Comparison of ENCODE assay signal across 8 cellular contexts in the genomic region with DNA sequence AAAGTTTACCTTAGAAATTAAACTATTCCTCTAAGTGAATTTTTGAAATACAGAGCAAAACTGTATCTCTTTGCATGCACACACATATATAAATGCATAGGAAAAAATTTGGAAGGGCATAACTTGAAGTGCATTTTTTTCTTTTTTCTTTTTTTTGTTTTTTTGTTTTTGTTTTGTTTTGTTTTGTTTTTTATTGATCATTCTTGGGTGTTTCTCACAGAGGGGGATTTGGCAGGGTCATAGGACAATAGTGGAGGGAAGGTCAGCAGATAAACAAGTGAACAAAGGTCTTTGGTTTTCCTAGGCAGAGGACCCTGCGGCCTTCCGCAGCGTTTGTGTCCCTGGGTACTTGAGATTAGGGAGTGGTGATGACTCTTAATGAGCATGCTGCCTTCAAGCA. TPM values are rescaled to one million over a fixed set of nuclear protein-coding genes. Genes with fewer than 3 reads are reported as not detected.
DNase-seq lines count a peak whose midpoint lies in the region; ATAC-seq, FAIRE-seq and TF ChIP-seq lines count a peak whose summit lies in the region.
"Not testable (repeated sequence)": the region's sequence is repeated elsewhere in the genome, so short reads cannot be mapped to it uniquely, and the experiment has no call there.

No MANE protein-coding gene starts in this region.

- in situ Hi-C loops in K562 (cut with MboI), result not testable (repeated sequence)

- not testable (repeated sequence) for H3K9ac ChIP-seq in Karpas-422 (ENCODE audit: low read length); K562 (ENCODE audit: insufficient read depth in 1 of 2, low read depth in 2 of 2, low read length in 2 of 2)

- H3K27ac Mint-ChIP-seq in immature natural killer cell, result peak overlapping the region in 5 of 6 donors; percentile 26 to 75 (median 31)
- H3K27ac Mint-ChIP-seq in natural killer cell, result peak overlapping the region in 1 of 2 donors; percentile 56
- H3K27ac Mint-ChIP-seq in neural crest cell (ENCODE audit: unreplicated experiment), result peak overlapping the region; percentile 65
- peak overlapping the region; percentile 91 for H3K27ac Mint-ChIP-seq in stimulated activated memory B cell treated with anti-CD40 and anti-IgM and Interleukin-4, amounts not matched to agents 10 μg/mL and 1 μg/mL and 100 μg/mL, for 72 hours
- peak overlapping the region; percentile 2 for H3K27ac Mint-ChIP-seq in type B pancreatic cell

- not testable (repeated sequence) for H3K9me3 Mint-ChIP-seq in immature natural killer cell; natural killer cell; neural crest cell; stimulated activated memory B cell treated with anti-CD40 and anti-IgM and Interleukin-4, amounts not matched to agents 10 μg/mL and 1 μg/mL and 100 μg/mL, for 72 hours; type B pancreatic cell

- H3K4me1 ChIP-seq in Karpas-422 (ENCODE audit: low read length) (peaks cover 14% of the 10 kb centered on the region), K562 (replicated peaks in 1 of 2; ENCODE audit: control insufficient read depth in 2 of 2, insufficient read depth in 2 of 2, low read length in 2 of 2) (peaks cover 18 to 21% of the 10 kb centered on the region in 2 experiments; a peak in 4 of 5 replicates)

- not testable (repeated sequence) for TF ChIP-seq CTCF in K562 (IDR thresholded peaks at IDR 0.05 in 2 of 3, conservative IDR thresholded peaks at IDR 0.05 in 1 of 3; ENCODE audit: insufficient read depth in 2 of 3, low read depth in 1 of 3, low read length in 3 of 3); natural killer cell (IDR thresholded peaks at IDR 0.05); neural crest cell (conservative IDR thresholded peaks at IDR 0.05); type B pancreatic cell (conservative IDR thresholded peaks at IDR 0.05)

- H3K4me1 Mint-ChIP-seq in immature natural killer cell (peaks cover 32 to 36% of the 10 kb centered on the region in 2 donors), natural killer cell (peaks cover 20 to 31% of the 10 kb centered on the region in 2 donors), neural crest cell (peaks cover 24% of the 10 kb centered on the region)
- peaks cover 25% of the 10 kb centered on the region for H3K4me1 Mint-ChIP-seq in stimulated activated memory B cell treated with anti-CD40 and anti-IgM and Interleukin-4, amounts not matched to agents 10 μg/mL and 1 μg/mL and 100 μg/mL, for 72 hours
- not testable (repeated sequence) for H3K4me1 Mint-ChIP-seq in type B pancreatic cell (ENCODE audit: unreplicated experiment)

- CTCF ChIA-PET in K562 (lab: Yijun Ruan, JAX; ENCODE audit: low intra/inter-chr PET ratio), result not testable (repeated sequence)

- H3K27me3 ChIP-seq in Karpas-422 (ENCODE audit: low read length); K562 (ENCODE audit: control insufficient read depth in 2 of 2, insufficient read depth in 2 of 2, low read length in 2 of 2): not testable (repeated sequence)

- H4K20me1 ChIP-seq in Karpas-422 (ENCODE audit: insufficient read depth, low read depth, low read length); K562 (replicated peaks; ENCODE audit: control insufficient read depth, insufficient read depth, low read length): not testable (repeated sequence)

- H3K36me3 Mint-ChIP-seq in immature natural killer cell; natural killer cell; neural crest cell (ENCODE audit: low read depth); stimulated activated memory B cell treated with anti-CD40 and anti-IgM and Interleukin-4, amounts not matched to agents 10 μg/mL and 1 μg/mL and 100 μg/mL, for 72 hours; type B pancreatic cell: not testable (repeated sequence)

- ATAC-seq in K562; natural killer cell; stimulated activated memory B cell treated with anti-CD40 and anti-IgM and Interleukin-4, amounts not matched to agents 10 μg/mL and 1 μg/mL and 100 μg/mL, for 72 hours: not testable (repeated sequence)

- H2AFZ ChIP-seq in Karpas-422 (ENCODE audit: low read length), result not testable (repeated sequence)
- H2AFZ ChIP-seq in K562 (ENCODE audit: low read depth, low read length), result peak overlapping the region; percentile 25; the same call in 1 of the 2 replicates

- POLR2A ChIA-PET in K562 (lab: Yijun Ruan, JAX), result interaction anchor here (0.7 to 1.1 kb wide), 2 partner anchors 10 to 53 kb away, joined by 3 read pairs; no protein-coding TSS in a partner anchor

- H3K79me2 ChIP-seq in Karpas-422 (ENCODE audit: low read length), result not testable (repeated sequence)
- H3K79me2 ChIP-seq in K562 (ENCODE audit: control insufficient read depth, insufficient read depth, low read length), result peaks cover 14% of the 10 kb centered on the region

- not testable (repeated sequence) for TF ChIP-seq RAD21 in K562 (CRISPR knock-in tag; conservative IDR thresholded peaks at IDR 0.05 in 1 of 2, IDR thresholded peaks at IDR 0.05 in 1 of 2)

- not testable (repeated sequence) for H3K27ac ChIP-seq in Karpas-422 (ENCODE audit: low read length)
- H3K27ac ChIP-seq in K562 (ENCODE audit: extremely low read depth, low read depth, low read length) (peak overlapping the region; percentile 29; the same call in 1 of the 3 replicates), epithelial cell of prostate (peak overlapping the region; percentile 35)

- H3K9me2 ChIP-seq in Karpas-422 (replicated peaks; ENCODE audit: insufficient read depth, low read length), result not testable (repeated sequence)

- H3K36me3 ChIP-seq in Karpas-422 (ENCODE audit: insufficient read depth, low read length); K562 (ENCODE audit: control insufficient read depth, insufficient read depth, low read length): not testable (repeated sequence)

- intact Hi-C loops in K562 (cut with micrococcal nuclease); natural killer cell (cut with micrococcal nuclease): not testable (repeated sequence)

- H3K4me3 Mint-ChIP-seq in immature natural killer cell; stimulated activated memory B cell treated with anti-CD40 and anti-IgM and Interleukin-4, amounts not matched to agents 10 μg/mL and 1 μg/mL and 100 μg/mL, for 72 hours; type B pancreatic cell: not testable (repeated sequence)
- H3K4me3 Mint-ChIP-seq in natural killer cell (peak overlapping the region; percentile 29), neural crest cell (peak overlapping the region; percentile 80)

- H3K9me1 ChIP-seq in K562 (ENCODE audit: control insufficient read depth, insufficient read depth, low read length), result not testable (repeated sequence)

- peaks cover 8 to 20% (median 9%) of the 10 kb centered on the region in 3 donors for H3K27me3 Mint-ChIP-seq in immature natural killer cell (ENCODE audit: low read depth in 3 of 3)
- not testable (repeated sequence) for H3K27me3 Mint-ChIP-seq in natural killer cell (ENCODE audit: low read depth in 2 of 2); neural crest cell (ENCODE audit: low read depth); stimulated activated memory B cell treated with anti-CD40 and anti-IgM and Interleukin-4, amounts not matched to agents 10 μg/mL and 1 μg/mL and 100 μg/mL, for 72 hours; type B pancreatic cell

- not testable (repeated sequence) for TF ChIP-seq EP300 in K562 (IDR thresholded peaks at IDR 0.05; ENCODE audit: low read length)

- H3K4me2 ChIP-seq in Karpas-422 (ENCODE audit: low read depth, low read length, poor library complexity, severe bottlenecking); K562 (ENCODE audit: insufficient read depth, low read length): not testable (repeated sequence)

- not testable (repeated sequence) for BruUV-seq in K562 (replicated peaks; lab: Mats Ljungman, UMichigan)

- H3K9me3 ChIP-seq in Karpas-422 (ENCODE audit: low read length); K562 (replicated peaks; ENCODE audit: control insufficient read depth, insufficient read depth, low read depth, low read length): not testable (repeated sequence)

- not testable (repeated sequence) for TF ChIP-seq POLR2A in K562 (conservative IDR thresholded peaks at IDR 0.05)

- WGBS in K562 (ENCODE audit: insufficient coverage, low coverage, missing lambda C conversion rate), result 0% methylated on average over 3 of the region's 3 CpGs

- H3K4me3 ChIP-seq in Karpas-422 (ENCODE audit: low read length); K562: not testable (repeated sequence)

- not testable (repeated sequence) for FAIRE-seq in K562 (lab: Jason Lieb, UNC)

- peak; percentile 7 for DNase-seq in Karpas-422
- DNase-seq in K562 (ENCODE audit: extremely low read depth in 1 of 4, low spot score in 3 of 4); epithelial cell of prostate (ENCODE audit: low read depth, low spot score); immature natural killer cell; natural killer cell; neural crest cell (ENCODE audit: low read depth, low spot score); type B pancreatic cell (ENCODE audit: extremely low spot score, unreplicated experiment): not testable (repeated sequence)

RNA-seq across cellular contexts. Expression of gene PTPN12, which starts 4.4 kb away (rescaled TPM):
- 6.2 and 17.1 TPM in 2 replicates for total RNA-seq in Karpas-422 (2014; rRNA removed; shearing (Covaris generic); ENCODE audit: low replicate concordance)
- 44.0 and 164 TPM in 2 replicates for total RNA-seq in K562 (2011; cell fraction: chromatin; rRNA removed; ENCODE audit: low replicate concordance)
- total RNA-seq in K562 (2011; cell fraction: nucleolus; rRNA removed), result 21.3 and 33.6 TPM in 2 replicates
- 65.3 and 97.1 TPM in 2 replicates for total RNA-seq in K562 (2011; cell fraction: nucleoplasm; rRNA removed)
- 15.3 and 18.0 TPM in 2 replicates for total RNA-seq in K562 (2014; rRNA removed)
- total RNA-seq in K562 (2014; rRNA removed; fragmentation: Illumina TruSeq; extraction: Trizol), result 25.5 and 33.6 TPM in 2 replicates
- total RNA-seq in K562 (2015; rRNA removed; fragmentation: Illumina TruSeq; extraction: Trizol), result 26.6 and 28.6 TPM in 2 replicates
- 39.4 and 46.0 TPM in 2 replicates for total RNA-seq in K562 (2021)
- polyA plus RNA-seq in K562 (2011; rRNA removed), result 35.0 and 54.9 TPM in 2 replicates
- 16.2 and 17.8 TPM in 2 replicates for polyA plus RNA-seq in K562 (2011; cell fraction: cytosol; rRNA removed)
- 26.5 and 38.0 TPM in 2 replicates for polyA plus RNA-seq in K562 (2011; cell fraction: nucleus; rRNA removed)
- 41.5 and 61.5 TPM in 2 replicates for polyA plus RNA-seq in K562 (2012)
- 66.1 and 79.8 TPM in 2 replicates for polyA plus RNA-seq in K562 (2014; fragmentation: Illumina TruSeq; extraction: Trizol)
- 10 to 100 TPM; 16.8 to 18.0 TPM for polyA plus RNA-seq in K562 (2014; fragmentation: Nextera tagmentation; extraction: Ambion mirVana)
- polyA plus RNA-seq in K562 (2014; rRNA removed), result 26.7 and 31.7 TPM in 2 replicates
- 64.3 and 73.0 TPM in 2 replicates for polyA minus RNA-seq in K562 (2011; rRNA and poly(A)+ RNA removed)
- 13.8 and 25.5 TPM in 2 replicates for polyA minus RNA-seq in K562 (2011; cell fraction: cytosol; rRNA and poly(A)+ RNA removed)
- polyA minus RNA-seq in K562 (2011; cell fraction: nucleus; rRNA and poly(A)+ RNA removed), result 27.9 and 32.2 TPM in 2 replicates
- polyA plus RNA-seq in immature natural killer cell, result 10 to 100 TPM; 26.4 to 52.7 (median 44.4) TPM
- total RNA-seq in natural killer cell, result 100 to 1,000 TPM; 261 to 396 (median 263) TPM
- total RNA-seq in neural crest cell, result 88.2 and 91.1 TPM in 2 replicates
- 69.1 and 76.7 TPM in 2 replicates for total RNA-seq in type B pancreatic cell (ENCODE audit: low replicate concordance)
